ENCODE assay signal across 8 cellular contexts in the genomic region with DNA sequence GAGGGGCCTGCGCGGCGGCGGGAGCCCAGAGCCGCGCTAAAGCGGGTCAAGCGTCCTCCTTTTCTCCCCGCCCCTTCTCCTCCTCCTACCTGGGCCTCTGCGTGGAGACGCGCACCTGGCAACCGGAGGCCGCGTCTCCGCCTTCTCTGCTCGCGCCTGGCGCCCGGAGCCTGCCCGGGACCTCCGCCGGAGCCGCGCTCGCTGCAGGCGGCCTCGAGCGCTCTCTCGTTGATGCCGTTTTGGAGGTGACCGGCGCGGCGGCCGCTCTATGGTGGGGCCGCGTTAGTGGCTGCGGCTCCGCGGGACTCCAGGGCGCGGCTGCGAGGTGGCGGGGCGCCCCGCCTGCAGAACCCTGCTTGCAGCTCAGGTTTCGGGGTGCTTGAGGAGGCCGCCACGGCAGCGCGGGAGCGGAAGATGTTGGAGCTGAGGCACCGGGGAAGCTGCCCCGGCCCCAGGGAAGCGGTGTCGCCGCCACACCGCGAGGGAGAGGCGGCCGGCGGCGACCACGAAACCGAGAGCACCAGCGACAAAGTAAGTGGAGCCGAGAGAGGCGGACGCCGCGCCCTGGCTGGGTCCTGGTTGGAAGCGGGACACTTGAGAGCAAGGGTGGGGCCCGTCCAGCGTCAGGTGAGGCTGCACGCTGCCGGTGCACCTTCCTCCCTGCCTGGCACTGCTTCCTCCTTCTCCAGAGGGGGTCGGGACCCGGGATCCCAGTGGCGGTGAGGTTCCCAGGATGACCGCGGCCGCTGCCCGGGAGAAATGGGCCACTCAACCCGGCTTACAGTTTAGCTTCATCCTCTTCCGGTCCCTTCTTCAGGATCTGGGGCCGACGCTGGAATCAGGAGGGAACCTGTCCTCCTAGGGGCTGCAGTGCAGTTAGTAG. TPM values are rescaled to one million over a fixed set of nuclear protein-coding genes. Genes with fewer than 3 reads are reported as not detected.
DNase-seq lines count a peak whose midpoint lies in the region; ATAC-seq, FAIRE-seq and TF ChIP-seq lines count a peak whose summit lies in the region.

A gene (plus strand): TSS at position 140 of the 883 bp plus-strand sequence. CDS start 275 bp downstream, at position 415.

- no peak for FAIRE-seq in GM12892 (lab: Jason Lieb, UNC)

- peak within 1 kb of the TSS; percentile 95 for H3K27ac ChIP-seq in hepatocyte

- peaks cover 39% of the 10 kb centered on the region for H3K79me2 ChIP-seq in hepatocyte

- no peaks in the 10 kb centered on the region for H3K27me3 ChIP-seq in hepatocyte

- H3K4me1 ChIP-seq in hepatocyte (ENCODE audit: insufficient read depth) = peaks cover 5% of the 10 kb centered on the region

- no peaks in the 10 kb centered on the region for H3K9me2 ChIP-seq in hepatocyte (replicated peaks; ENCODE audit: insufficient read depth)

- peak within 1 kb of the TSS; percentile 80 for H3K4me3 ChIP-seq in hepatocyte

- H3K4me2 ChIP-seq in hepatocyte = peak within 1 kb of the TSS; percentile 80

- ATAC-seq in HG02852 (IDR thresholded peaks at IDR 0.05; ENCODE audit: unreplicated experiment) = peak; percentile 52

- no peaks in the 10 kb centered on the region for H3K9me3 ChIP-seq in hepatocyte (ENCODE audit: low read depth)

- H2AFZ ChIP-seq in hepatocyte = peak within 1 kb of the TSS; percentile 72

- DNase-seq in 8988T = peak; percentile 19
- DNase-seq in GM12892 (ENCODE audit: insufficient read length) = peak; percentile 37
- peak; percentile 19 for DNase-seq in NCI-H345 (lab: John Stamatoyannopoulos, UW)
- DNase-seq in activated naive CD8-positive, alpha-beta T cell treated with anti-CD3 and anti-CD28 coated beads, Interleukin-2, amount 50 U/mL, for 16 hours (ENCODE audit: low read depth, low spot score) = peak; percentile 1
- DNase-seq in hepatocyte (ENCODE audit: low spot score) = peak; percentile 71
- DNase-seq in retina = peak; percentile 88
- DNase-seq in activated effector memory CD4-positive, alpha-beta T cell treated with anti-CD3 and anti-CD28 coated beads, Interleukin-2, amount 50 U/mL, for 16 hours = no peak

- under 1% methylated on average over 73 of the region's 88 CpGs for WGBS in hepatocyte (ENCODE audit: low lambda C conversion rate, missing lambda C conversion rate)

- no peaks in the 10 kb centered on the region for H3K36me3 ChIP-seq in hepatocyte (replicated peaks; ENCODE audit: insufficient read depth, low read depth)

- no peaks in the 10 kb centered on the region for H4K20me1 ChIP-seq in hepatocyte (ENCODE audit: insufficient read depth, poor library complexity, severe bottlenecking)

- no peak for TF ChIP-seq POLR2A in GM12892 (IDR thresholded peaks at IDR 0.05; ENCODE audit: low read depth, low read length)

- no peak for TF ChIP-seq CTCF in hepatocyte (IDR thresholded peaks at IDR 0.05; ENCODE audit: poor library complexity)

RNA-seq across cellular contexts. Expression of the gene that starts here (rescaled TPM):
- polyA plus RNA-seq in GM12892 (2012; ENCODE audit: missing spikeins) = 0.04 TPM
- total RNA-seq in hepatocyte = 21.3 and 24.3 TPM in 2 replicates
- polyA plus RNA-seq in hepatocyte = 10.5 and 11.0 TPM in 2 replicates
